11 cellular contexts compared by ENCODE assay signal in the genomic region with DNA sequence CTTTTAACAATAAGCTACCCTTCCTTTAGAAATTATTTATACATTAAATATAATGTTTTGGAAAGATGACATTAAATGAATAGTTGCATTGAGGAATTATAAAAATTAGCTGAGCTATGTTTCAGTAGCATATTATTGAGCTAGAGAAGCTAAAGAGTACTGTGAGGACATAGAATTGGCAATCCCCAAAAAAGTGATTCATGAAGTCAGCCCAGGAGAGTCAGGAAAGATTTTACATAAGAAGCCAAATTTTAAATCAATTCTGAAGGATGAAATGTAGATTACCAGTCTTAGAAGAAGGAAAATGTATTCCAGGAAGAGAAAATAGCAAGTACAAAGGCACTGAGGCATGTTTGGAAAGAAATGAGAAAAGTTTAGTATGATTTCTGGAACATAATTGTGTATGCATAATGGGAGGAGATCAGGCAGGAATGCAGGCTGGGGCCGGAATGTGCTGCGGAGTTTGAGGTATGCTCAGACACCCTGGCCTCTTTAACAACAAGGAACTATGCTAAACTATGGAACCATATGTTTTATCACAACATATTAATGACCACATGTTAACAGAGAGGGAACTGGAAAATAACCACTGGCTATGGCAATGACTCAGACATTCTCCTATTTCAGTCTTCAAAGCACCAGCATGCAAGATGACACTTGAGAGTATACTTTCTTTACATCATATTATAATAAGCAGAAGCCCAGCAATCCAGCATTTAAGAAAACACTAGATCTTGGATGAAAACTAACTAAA.
DNase-seq lines count a peak whose midpoint lies in the region; ATAC-seq, FAIRE-seq and TF ChIP-seq lines count a peak whose summit lies in the region.
"Had no signal": no experiment of that assay in that cellular context is flagged by ENCODE, and none has a peak within 500 bp of the region (broad histone marks: within the 10 kb centered on the region; RNA-seq: fewer than 3 reads in every experiment).

No MANE protein-coding gene starts in this region.

- H3K4me1 ChIP-seq in RWPE2 (ENCODE audit: insufficient read depth, poor library complexity, severe bottlenecking) (peaks cover 30% of the 10 kb centered on the region), vagina (no peaks in the 10 kb centered on the region)

- TF ChIP-seq CTCF in AG04449 (IDR thresholded peaks at IDR 0.05; ENCODE audit: insufficient read depth, low read length, missing control alignments) (no peak), RWPE2 (IDR thresholded peaks at IDR 0.05; ENCODE audit: poor library complexity, severe bottlenecking) (no peak), vagina (IDR thresholded peaks at IDR 0.05) (no peak)

- no peaks in the 10 kb centered on the region for H3K27me3 ChIP-seq in RWPE2 (ENCODE audit: insufficient read depth, poor library complexity, severe bottlenecking)
- H3K27me3 ChIP-seq in vagina, result no peaks in the 10 kb centered on the region
- H3K27me3 ChIP-seq: testis had no signal

- no peaks in the 10 kb centered on the region for H3K36me3 ChIP-seq in RWPE2 (ENCODE audit: low read depth)
- H3K36me3 ChIP-seq in vagina, result no peaks in the 10 kb centered on the region

- H3K27ac ChIP-seq in RWPE2 (ENCODE audit: poor library complexity, severe bottlenecking), result peak overlapping the region; percentile 90
- H3K27ac ChIP-seq in vagina, result no peak overlapping the region
- H3K27ac ChIP-seq: testis had no signal

- peak; percentile 96 for ATAC-seq in RWPE2 (ENCODE audit: low read depth)
- no peak for ATAC-seq in HG02588 (IDR thresholded peaks at IDR 0.05; ENCODE audit: unreplicated experiment)

- POLR2A ChIA-PET in AG04449 (lab: Yijun Ruan, JAX), result no interaction called here

- CTCF ChIA-PET in AG04449 (lab: Yijun Ruan, JAX), result interaction anchor here (1.0 to 2.4 kb wide), 7 partner anchors 9 to 362 kb away, joined by 3 to 8 read pairs (median 4); partner anchors contain the start of gene COL8A1

- DNase-seq in AG04449 (ENCODE audit: low read depth, low spot score), result peak; percentile 90
- peak; percentile 4 for DNase-seq in H54 (ENCODE audit: insufficient read length, low spot score)
- DNase-seq in RWPE2 (ENCODE audit: low spot score), result no peak
- peak; percentile 27 for DNase-seq in foreskin melanocyte
- DNase-seq in vagina (ENCODE audit: extremely low spot score in 2 of 2), result no peak
- no peak for DNase-seq in NCI-H2107 (lab: John Stamatoyannopoulos, UW)
- DNase-seq in activated CD4-positive, alpha-beta T cell treated with anti-CD3 and anti-CD28 coated beads, Interleukin-2, amount 50 U/mL, for 48 hours, result no peak
- DNase-seq: activated T-cell treated with anti-CD3 and anti-CD28 coated beads, Interleukin-2, amount 50 U/mL, for 1 hour; testis had no signal

- H3K9me3 ChIP-seq in RWPE2 (ENCODE audit: severe bottlenecking) (no peaks in the 10 kb centered on the region), vagina (no peaks in the 10 kb centered on the region)
- H3K9me3 ChIP-seq: testis had no signal

- TF ChIP-seq POLR2A in H54 (IDR thresholded peaks at IDR 0.05; ENCODE audit: low read depth, low read length) (no peak), vagina (IDR thresholded peaks at IDR 0.05) (no peak)

- FAIRE-seq in H54 (lab: Jason Lieb, UNC), result peak; percentile 96
- FAIRE-seq: GM18507 had no signal

- H3K4me3 ChIP-seq in AG04449 (ENCODE audit: low read depth, low read length) (no peak overlapping the region), RWPE2 (ENCODE audit: severe bottlenecking) (no peak overlapping the region), vagina (no peak overlapping the region)
- H3K4me3 ChIP-seq: testis had no signal

- intact Hi-C loops in vagina (cut with DNase I), result no loop called here

Comparison
In these comparisons a context has a peak if more than half of its experiments do, and no peak if none do; other contexts are left out.
1. DNase-seq: peak in AG04449 (single experiment), H54 (single experiment) and foreskin melanocyte (single experiment); none in RWPE2 (single experiment), vagina (0 of 2), NCI-H2107 (single experiment) and activated CD4-positive, alpha-beta T cell treated with anti-CD3 and anti-CD28 coated beads, Interleukin-2, amount 50 U/mL, for 48 hours (0 of 2).